In the genomic region with DNA sequence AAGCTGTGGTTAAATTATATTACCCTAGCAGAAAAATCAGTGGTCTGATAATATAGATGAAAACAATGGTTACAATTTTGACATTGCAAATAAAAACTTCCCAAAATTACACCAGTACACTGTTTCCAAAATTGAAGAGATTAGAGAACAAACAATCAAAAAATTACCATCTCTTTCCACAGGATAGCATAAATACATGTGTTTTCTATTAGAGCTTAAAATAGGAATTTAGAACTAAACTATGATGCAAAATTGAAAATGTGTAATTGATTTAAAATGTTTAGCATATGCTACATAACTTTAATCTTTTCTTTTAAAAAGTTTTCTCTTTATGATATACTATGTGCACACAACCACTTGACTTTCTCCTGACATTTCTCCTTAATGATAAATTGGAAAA, we compare ENCODE assay signal across 33 cellular contexts. TPM values are rescaled to one million over a fixed set of nuclear protein-coding genes. Genes with fewer than 3 reads are reported as not detected.
"Had no signal": no experiment of that assay in that cellular context is flagged by ENCODE, and none has a peak within 500 bp of the region (broad histone marks: within the 10 kb centered on the region; RNA-seq: fewer than 3 reads in every experiment).

No MANE protein-coding gene starts in this region.

- DNase-seq: activated B cell treated with CpG ODN at 0.5 μM for 24 hours; activated CD4-positive, alpha-beta T cell treated with anti-CD3 and anti-CD28 coated beads for 48 hours; activated CD4-positive, alpha-beta T cell treated with anti-CD3 and anti-CD28 coated beads, Interleukin-2, amount 50 U/mL, for 1 hour; activated CD4-positive, alpha-beta T cell treated with anti-CD3 and anti-CD28 coated beads, Interleukin-2, amount 50 U/mL, for 48 hours; activated CD8-positive, alpha-beta memory T cell treated with anti-CD3 and anti-CD28 coated beads for 24 hours; activated CD8-positive, alpha-beta T cell treated with anti-CD3 and anti-CD28 coated beads for 36 hours; activated effector memory CD4-positive, alpha-beta T cell treated with Interleukin-2 at 50 U/mL for 16 hours; activated gamma-delta T cell treated with Interleukin-2 at 50 U/mL for 16 hours; activated naive CD4-positive, alpha-beta T cell treated with anti-CD3 and anti-CD28 coated beads, Interleukin-2, amount 50 U/mL, for 16 hours; activated naive CD4-positive, alpha-beta T cell treated with Interleukin-2 at 50 U/mL for 16 hours; activated T-cell treated with anti-CD3 and anti-CD28 coated beads, Interleukin-2, amount 50 U/mL, for 4 hours; adrenal gland; amygdala; aorta; body of pancreas; caudate nucleus; cortex of kidney; dermis blood vessel endothelial cell; effector CD4-positive, alpha-beta T cell; effector memory CD8-positive, alpha-beta T cell; esophagus squamous epithelium; foreskin melanocyte; heart right ventricle; T-helper 17 cell; T1000; WERI-Rb-1 had no signal

- H3K27ac ChIP-seq: adrenal gland, body of pancreas, epithelial cell of prostate, esophagus squamous epithelium, gastroesophageal sphincter, WERI-Rb-1 had no signal

- H3K9me3 ChIP-seq: adrenal gland, body of pancreas, esophagus squamous epithelium, gastroesophageal sphincter, heart right ventricle had no signal

- FAIRE-seq: colon, endothelial cell of umbilical vein had no signal

- ATAC-seq: activated CD4-positive, CD25-positive, alpha-beta regulatory T cell treated with anti-CD3 and anti-CD28 coated beads, Interleukin-2, amount 50 U/mL, for 24 hours; activated CD8-positive, alpha-beta T cell treated with anti-CD3 and anti-CD28 coated beads for 36 hours; activated T-cell treated with anti-CD3 and anti-CD28 coated beads, Interleukin-2, amount 50 U/mL, for 4 hours; activated T-helper 17 cell treated with anti-CD3 and anti-CD28 coated beads, Interleukin-2, amount 50 U/mL, for 72 hours; body of pancreas; effector memory CD8-positive, alpha-beta T cell; gastroesophageal sphincter; heart right ventricle; T-helper 17 cell had no signal

- H3K36me3 ChIP-seq: adrenal gland, esophagus squamous epithelium, gastroesophageal sphincter, heart right ventricle, WERI-Rb-1 had no signal

- H3K4me3 ChIP-seq: adrenal gland, body of pancreas, esophagus squamous epithelium, gastroesophageal sphincter, heart right ventricle, hepatocyte had no signal

RNA-seq across cellular contexts. Expression of gene EDNRA, which starts 6.7 kb away (rescaled TPM):
- total RNA-seq: activated B cell treated with CpG ODN at 0.5 μM for 24 hours; activated CD8-positive, alpha-beta T cell treated with anti-CD3 and anti-CD28 coated beads for 36 hours; activated T-helper 17 cell treated with anti-CD3 and anti-CD28 coated beads, Interleukin-2, amount 50 U/mL, for 72 hours; dermis blood vessel endothelial cell; endothelial cell of umbilical vein; T-helper 17 cell had no signal
